Comparison of ENCODE assay signal across 9 cellular contexts in the genomic region with DNA sequence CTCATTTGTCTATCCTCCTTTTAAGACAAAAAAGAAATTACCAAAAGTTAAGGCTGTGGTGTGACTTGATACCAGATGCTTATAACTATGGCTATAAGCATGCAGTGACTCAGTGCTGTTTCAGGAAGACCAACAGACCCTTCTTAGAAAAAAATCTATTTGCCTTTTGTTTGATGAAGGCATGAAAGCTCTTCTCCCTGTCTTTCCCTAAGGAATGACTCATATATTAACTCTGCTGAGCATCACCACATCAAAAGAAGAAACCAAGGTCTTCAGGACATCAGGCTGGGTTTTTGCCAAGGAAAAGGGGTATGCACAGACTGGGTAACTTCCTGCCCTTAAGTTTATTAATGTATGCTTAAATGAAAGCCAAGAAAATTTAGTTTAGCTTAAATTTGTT. TPM values are rescaled to one million over a fixed set of nuclear protein-coding genes. Genes with fewer than 3 reads are reported as not detected.
DNase-seq lines count a peak whose midpoint lies in the region; ATAC-seq, FAIRE-seq and TF ChIP-seq lines count a peak whose summit lies in the region.
"Had no signal": no experiment of that assay in that cellular context is flagged by ENCODE, and none has a peak within 500 bp of the region (broad histone marks: within the 10 kb centered on the region; RNA-seq: fewer than 3 reads in every experiment).

No MANE protein-coding gene starts in this region.

- peak; percentile 35; the same call in 1 of the 2 replicates for TF ChIP-seq EP300 in K562 (IDR thresholded peaks at IDR 0.05; ENCODE audit: low read length)

- peak in 1 of 2 experiments; percentile 30; a peak in 2 of 4 replicates for TF ChIP-seq RAD21 in K562 (CRISPR knock-in tag; conservative IDR thresholded peaks at IDR 0.05 in 1 of 2, IDR thresholded peaks at IDR 0.05 in 1 of 2)

- H3K9me3 Mint-ChIP-seq in CD8-positive, alpha-beta memory T cell = peaks cover 0 to 3% (median 0%) of the 10 kb centered on the region in 5 donors
- H3K9me3 Mint-ChIP-seq in naive thymus-derived CD4-positive, alpha-beta T cell = peaks cover 0 to 4% (median 3%) of the 10 kb centered on the region in 11 donors

- H3K4me2 ChIP-seq in K562 (ENCODE audit: insufficient read depth, low read length) = no peak overlapping the region

- DNase-seq in CD8-positive, alpha-beta memory T cell = no peak
- DNase-seq in NB4 (ENCODE audit: low read depth) (peak; percentile 18), K562 (ENCODE audit: extremely low read depth in 1 of 4, low spot score in 3 of 4) (peak; percentile 15 to 46 (median 18)), globus pallidus (ENCODE audit: low spot score) (no peak), heart right ventricle (no peak)
- peak in 1 of 9 donors; percentile 2 for DNase-seq in naive thymus-derived CD4-positive, alpha-beta T cell
- DNase-seq: right lobe of liver had no signal

- H3K4me3 ChIP-seq in CD8-positive, alpha-beta memory T cell (ENCODE audit: low read length) = no peak overlapping the region
- H3K4me3 ChIP-seq in NB4 (ENCODE audit: low read depth, low read length) = no peak overlapping the region
- H3K4me3 ChIP-seq in K562 = no peak overlapping the region
- H3K4me3 ChIP-seq in naive thymus-derived CD4-positive, alpha-beta T cell (ENCODE audit: low read length) = no peak overlapping the region
- peak overlapping the region in 1 of 10 donors; percentile 29 for H3K4me3 ChIP-seq in heart right ventricle
- H3K4me3 ChIP-seq: right lobe of liver had no signal

- peak overlapping the region in 3 of 7 donors; percentile 24 to 45 (median 44) for H3K4me3 Mint-ChIP-seq in CD8-positive, alpha-beta memory T cell
- peak overlapping the region in 4 of 10 donors; percentile 30 to 75 (median 54) for H3K4me3 Mint-ChIP-seq in naive thymus-derived CD4-positive, alpha-beta T cell

- H3K27me3 Mint-ChIP-seq in CD8-positive, alpha-beta memory T cell = no peaks in the 10 kb centered on the region
- no peaks in the 10 kb centered on the region for H3K27me3 Mint-ChIP-seq in naive thymus-derived CD4-positive, alpha-beta T cell

- in situ Hi-C loops in K562 (cut with MboI) = no loop called here

- peaks cover 20 to 29% (median 26%) of the 10 kb centered on the region in 3 donors for H3K4me1 Mint-ChIP-seq in CD8-positive, alpha-beta memory T cell
- H3K4me1 Mint-ChIP-seq in naive thymus-derived CD4-positive, alpha-beta T cell = peaks cover 9 to 66% (median 24%) of the 10 kb centered on the region in 7 donors

- H3K36me3 Mint-ChIP-seq in CD8-positive, alpha-beta memory T cell = peaks cover 4 to 21% (median 12%) of the 10 kb centered on the region in 3 donors
- H3K36me3 Mint-ChIP-seq in naive thymus-derived CD4-positive, alpha-beta T cell = peaks cover 10 to 22% (median 12%) of the 10 kb centered on the region in 5 donors

- CTCF ChIA-PET in CD8-positive, alpha-beta memory T cell (lab: Charles Lee) = interaction anchor here (1.2 to 4.9 kb wide), 12 partner anchors 10 to 282 kb away, joined by 3 to 64 read pairs (median 6); no protein-coding TSS in a partner anchor
- CTCF ChIA-PET in K562 (lab: Yijun Ruan, JAX; ENCODE audit: low intra/inter-chr PET ratio) = interaction anchor here (1.2 to 3.5 kb wide), 3 partner anchors 84 to 105 kb away, joined by 3 to 54 read pairs (median 18); no protein-coding TSS in a partner anchor
- CTCF ChIA-PET in naive thymus-derived CD4-positive, alpha-beta T cell (lab: Charles Lee) = interaction anchor here (0.6 to 2.3 kb wide), 12 partner anchors 8 to 282 kb away, joined by 3 to 11 read pairs (median 5); no protein-coding TSS in a partner anchor

- no peaks in the 10 kb centered on the region; the same call in 2 of the 3 replicates for H3K79me2 ChIP-seq in K562 (ENCODE audit: control insufficient read depth, insufficient read depth, low read length)

- no TSS peak for BruUV-seq in K562 (replicated peaks; lab: Mats Ljungman, UMichigan)

- H4K20me1 ChIP-seq in K562 (replicated peaks; ENCODE audit: control insufficient read depth, insufficient read depth, low read length) = no peaks in the 10 kb centered on the region

- POLR2A ChIA-PET in CD8-positive, alpha-beta memory T cell (lab: Charles Lee) = interaction anchor here (0.9 to 1.5 kb wide), 2 partner anchors 84 to 138 kb away, joined by 3 to 8 read pairs; a partner anchor contains a TSS
- POLR2A ChIA-PET in K562 (lab: Yijun Ruan, JAX) = interaction anchor here (0.7 to 5.4 kb wide), 5 partner anchors 13 to 105 kb away, joined by 3 to 87 read pairs (median 5); no protein-coding TSS in a partner anchor
- POLR2A ChIA-PET in naive thymus-derived CD4-positive, alpha-beta T cell (lab: Charles Lee) = interaction anchor here (0.5 to 1.4 kb wide), 7 partner anchors 32 to 876 kb away, joined by 3 to 5 read pairs (median 3); a partner anchor contains a TSS

- intact Hi-C loops in K562 (cut with micrococcal nuclease) = loop anchor here (1.0 kb wide), 1 partner anchor 160 kb away; no protein-coding TSS in a partner anchor
- intact Hi-C loops in naive thymus-derived CD4-positive, alpha-beta T cell (cut with micrococcal nuclease) = loop anchor here (1.0 to 10.0 kb wide), 3 partner anchors 83 to 350 kb away; no protein-coding TSS in a partner anchor
- intact Hi-C loops in heart right ventricle (cut with DNase I) = loop anchor here in 5 of 10 donors (5.0 to 10.0 kb wide), 4 partner anchors 83 to 290 kb away; no protein-coding TSS in a partner anchor

- TF ChIP-seq POLR2A in NB4 (IDR thresholded peaks at IDR 0.05; ENCODE audit: extremely low read depth, insufficient read length) (no peak), K562 (conservative IDR thresholded peaks at IDR 0.05) (no peak)

- peak; percentile 58 for FAIRE-seq in K562 (lab: Jason Lieb, UNC)

- no peaks in the 10 kb centered on the region for H3K36me3 ChIP-seq in CD8-positive, alpha-beta memory T cell (ENCODE audit: insufficient read depth, low read length)
- H3K36me3 ChIP-seq in K562 (ENCODE audit: control insufficient read depth, insufficient read depth, low read length) = peaks cover 26% of the 10 kb centered on the region
- H3K36me3 ChIP-seq in naive thymus-derived CD4-positive, alpha-beta T cell (ENCODE audit: control insufficient read depth in 2 of 3, insufficient read depth in 3 of 3, low read length in 3 of 3) = no peaks in the 10 kb centered on the region
- peaks cover 0 to 38% (median 4%) of the 10 kb centered on the region in 9 donors for H3K36me3 ChIP-seq in heart right ventricle
- H3K36me3 ChIP-seq: right lobe of liver had no signal

- peak overlapping the region in 1 of 2 experiments; percentile 20; a peak in 1 of 4 replicates for H3K9ac ChIP-seq in K562 (ENCODE audit: insufficient read depth in 1 of 2, low read depth in 2 of 2, low read length in 2 of 2)

- peak overlapping the region in 6 of 8 donors; percentile 33 to 75 (median 65) for H3K27ac Mint-ChIP-seq in CD8-positive, alpha-beta memory T cell
- peak overlapping the region in 8 of 9 donors; percentile 0 to 94 (median 79) for H3K27ac Mint-ChIP-seq in naive thymus-derived CD4-positive, alpha-beta T cell

- no peaks in the 10 kb centered on the region for H3K27me3 ChIP-seq in CD8-positive, alpha-beta memory T cell (ENCODE audit: insufficient read depth, low read length, poor library complexity, severe bottlenecking)
- H3K27me3 ChIP-seq in K562 (ENCODE audit: control insufficient read depth in 2 of 2, insufficient read depth in 2 of 2, low read length in 2 of 2) = no peaks in the 10 kb centered on the region
- no peaks in the 10 kb centered on the region for H3K27me3 ChIP-seq in naive thymus-derived CD4-positive, alpha-beta T cell (ENCODE audit: control insufficient read depth in 2 of 2, insufficient read depth in 2 of 2, low read length in 2 of 2)
- H3K27me3 ChIP-seq in heart right ventricle = no peaks in the 10 kb centered on the region
- H3K27me3 ChIP-seq: right lobe of liver had no signal

- no peak overlapping the region for H2AFZ ChIP-seq in K562 (ENCODE audit: low read depth, low read length)

- H3K4me1 ChIP-seq in CD8-positive, alpha-beta memory T cell (ENCODE audit: insufficient read depth, low read length) = peaks cover 8% of the 10 kb centered on the region
- peaks cover 0 to 5% of the 10 kb centered on the region in 2 experiments; a peak in 2 of 5 replicates for H3K4me1 ChIP-seq in K562 (replicated peaks in 1 of 2; ENCODE audit: control insufficient read depth in 2 of 2, insufficient read depth in 2 of 2, low read length in 2 of 2)
- H3K4me1 ChIP-seq in naive thymus-derived CD4-positive, alpha-beta T cell (ENCODE audit: control insufficient read depth in 2 of 2, insufficient read depth in 2 of 2, low read length in 2 of 2) = peaks cover 0 to 5% of the 10 kb centered on the region in 2 donors
- H3K4me1 ChIP-seq in heart right ventricle = peaks cover 0 to 56% (median 0%) of the 10 kb centered on the region in 9 donors

- H3K9me1 ChIP-seq in K562 (ENCODE audit: control insufficient read depth, insufficient read depth, low read length) = no peaks in the 10 kb centered on the region

- ATAC-seq in K562 (peak; percentile 44), GM18909 (IDR thresholded peaks at IDR 0.05; ENCODE audit: poor library complexity, unreplicated experiment) (no peak), heart right ventricle (no peak), GM19452 (IDR thresholded peaks at IDR 0.05; ENCODE audit: unreplicated experiment) (no peak)
- no peak for ATAC-seq in naive thymus-derived CD4-positive, alpha-beta T cell

- TF ChIP-seq CTCF in NB4 (IDR thresholded peaks at IDR 0.05; ENCODE audit: low read depth, low read length) (no peak), K562 (IDR thresholded peaks at IDR 0.05 in 2 of 3, conservative IDR thresholded peaks at IDR 0.05 in 1 of 3; ENCODE audit: insufficient read depth in 2 of 3, low read depth in 1 of 3, low read length in 3 of 3) (no peak), heart right ventricle (IDR thresholded peaks at IDR 0.05) (no peak)

- peak overlapping the region; percentile 1 for H3K27ac ChIP-seq in CD8-positive, alpha-beta memory T cell (ENCODE audit: low read depth, low read length)
- peak overlapping the region; percentile 63; the same call in 2 of the 3 replicates for H3K27ac ChIP-seq in K562 (ENCODE audit: extremely low read depth, low read depth, low read length)
- H3K27ac ChIP-seq in naive thymus-derived CD4-positive, alpha-beta T cell (ENCODE audit: low read depth, low read length) = peak overlapping the region; percentile 47
- H3K27ac ChIP-seq in heart right ventricle = peak overlapping the region in 1 of 10 donors; percentile 90

- no peaks in the 10 kb centered on the region for H3K9me3 ChIP-seq in CD8-positive, alpha-beta memory T cell (ENCODE audit: low read length)
- peaks cover 3% of the 10 kb centered on the region; the same call in 1 of the 2 replicates for H3K9me3 ChIP-seq in K562 (replicated peaks; ENCODE audit: control insufficient read depth, insufficient read depth, low read depth, low read length)
- H3K9me3 ChIP-seq in naive thymus-derived CD4-positive, alpha-beta T cell (ENCODE audit: control insufficient read depth in 2 of 3, low read length in 3 of 3) = no peaks in the 10 kb centered on the region
- H3K9me3 ChIP-seq in heart right ventricle = peaks cover 0 to 8% (median 0%) of the 10 kb centered on the region in 11 donors
- H3K9me3 ChIP-seq: right lobe of liver had no signal

RNA-seq across cellular contexts. Expression of a gene that starts 47.1 kb away (rescaled TPM):
- total RNA-seq in CD8-positive, alpha-beta memory T cell = 100 to 1,000 TPM; 150 to 151 TPM
- 57.0 TPM for polyA plus RNA-seq in CD8-positive, alpha-beta memory T cell
- total RNA-seq in K562 (2011; cell fraction: chromatin; rRNA removed; ENCODE audit: low replicate concordance) = 449 and 662 TPM in 2 replicates
- 284 and 300 TPM in 2 replicates for total RNA-seq in K562 (2011; cell fraction: nucleolus; rRNA removed)
- 571 and 861 TPM in 2 replicates for total RNA-seq in K562 (2011; cell fraction: nucleoplasm; rRNA removed)
- 92.1 and 123 TPM in 2 replicates for total RNA-seq in K562 (2014; rRNA removed)
- total RNA-seq in K562 (2014; rRNA removed; fragmentation: Illumina TruSeq; extraction: Trizol) = 186 and 216 TPM in 2 replicates
- 127 and 135 TPM in 2 replicates for total RNA-seq in K562 (2015; rRNA removed; fragmentation: Illumina TruSeq; extraction: Trizol)
- total RNA-seq in K562 (2021) = 151 and 155 TPM in 2 replicates
- polyA plus RNA-seq in K562 (2011; rRNA removed) = 231 and 304 TPM in 2 replicates
- 55.2 and 104 TPM in 2 replicates for polyA plus RNA-seq in K562 (2011; cell fraction: cytosol; rRNA removed)
- 330 and 339 TPM in 2 replicates for polyA plus RNA-seq in K562 (2011; cell fraction: nucleus; rRNA removed)
- polyA plus RNA-seq in K562 (2012) = 142 and 172 TPM in 2 replicates
- 124 and 146 TPM in 2 replicates for polyA plus RNA-seq in K562 (2014; fragmentation: Illumina TruSeq; extraction: Trizol)
- 100 to 1,000 TPM; 245 to 272 TPM for polyA plus RNA-seq in K562 (2014; fragmentation: Nextera tagmentation; extraction: Ambion mirVana)
- 143 and 148 TPM in 2 replicates for polyA plus RNA-seq in K562 (2014; rRNA removed)
- 271 and 285 TPM in 2 replicates for polyA minus RNA-seq in K562 (2011; rRNA and poly(A)+ RNA removed)
- polyA minus RNA-seq in K562 (2011; cell fraction: cytosol; rRNA and poly(A)+ RNA removed) = 72.1 and 91.0 TPM in 2 replicates
- polyA minus RNA-seq in K562 (2011; cell fraction: nucleus; rRNA and poly(A)+ RNA removed) = 205 and 259 TPM in 2 replicates
- 100 to 1,000 TPM in 2 of 5 experiments, 10 to 100 TPM in 3; 70.3 to 370 (median 82.5) TPM for total RNA-seq in naive thymus-derived CD4-positive, alpha-beta T cell
- 10 to 100 TPM; 42.0 to 48.4 TPM for polyA plus RNA-seq in naive thymus-derived CD4-positive, alpha-beta T cell
- 10 to 100 TPM; 41.3 to 98.9 (median 51.6) TPM for total RNA-seq in heart right ventricle
- polyA plus RNA-seq in heart right ventricle = 10 to 100 TPM; 20.5 to 38.1 TPM

RNA-seq across cellular contexts. Expression of a gene that starts 47.3 kb away (rescaled TPM):
- total RNA-seq in CD8-positive, alpha-beta memory T cell = 10 to 100 TPM; 38.5 to 43.6 TPM
- polyA plus RNA-seq in CD8-positive, alpha-beta memory T cell = 15.9 TPM
- total RNA-seq in K562 (2011; cell fraction: chromatin; rRNA removed; ENCODE audit: low replicate concordance) = 97.2 and 167 TPM in 2 replicates
- total RNA-seq in K562 (2011; cell fraction: nucleolus; rRNA removed) = 101 and 115 TPM in 2 replicates
- 104 and 130 TPM in 2 replicates for total RNA-seq in K562 (2011; cell fraction: nucleoplasm; rRNA removed)
- total RNA-seq in K562 (2014; rRNA removed) (81.0 and 92.0 TPM in 2 replicates), K562 (2014; rRNA removed; fragmentation: Illumina TruSeq; extraction: Trizol) (63.1 and 67.5 TPM in 2 replicates), K562 (2015; rRNA removed; fragmentation: Illumina TruSeq; extraction: Trizol) (50.0 and 57.3 TPM in 2 replicates), K562 (2021) (53.1 and 62.8 TPM in 2 replicates), heart right ventricle (10 to 100 TPM in 3 of 10 donors, 1 to 10 TPM in 7; 7.5 to 13.8 (median 9.1) TPM)
- polyA plus RNA-seq in K562 (2011; rRNA removed) (119 and 170 TPM in 2 replicates), K562 (2014; fragmentation: Illumina TruSeq; extraction: Trizol) (110 and 128 TPM in 2 replicates), K562 (2014; fragmentation: Nextera tagmentation; extraction: Ambion mirVana) (100 to 1,000 TPM; 195 to 210 TPM), K562 (2014; rRNA removed) (126 and 138 TPM in 2 replicates), heart right ventricle (10 to 100 TPM; 21.7 to 23.6 TPM)
- 54.3 and 74.9 TPM in 2 replicates for polyA plus RNA-seq in K562 (2011; cell fraction: cytosol; rRNA removed)
- 54.9 and 70.7 TPM in 2 replicates for polyA plus RNA-seq in K562 (2011; cell fraction: nucleus; rRNA removed)
- 42.1 and 83.3 TPM in 2 replicates for polyA plus RNA-seq in K562 (2012)
- polyA minus RNA-seq in K562 (2011; rRNA and poly(A)+ RNA removed) = 100 and 107 TPM in 2 replicates
- polyA minus RNA-seq in K562 (2011; cell fraction: cytosol; rRNA and poly(A)+ RNA removed) = 16.6 and 22.3 TPM in 2 replicates
- 18.0 and 34.2 TPM in 2 replicates for polyA minus RNA-seq in K562 (2011; cell fraction: nucleus; rRNA and poly(A)+ RNA removed)
- total RNA-seq in naive thymus-derived CD4-positive, alpha-beta T cell = 10 to 100 TPM in 3 of 5 experiments, 1 to 10 TPM in 2; 6.1 to 24.1 (median 15.0) TPM
- 10 to 100 TPM; 17.9 to 25.1 TPM for polyA plus RNA-seq in naive thymus-derived CD4-positive, alpha-beta T cell

Comparison
In these comparisons a context has a peak if more than half of its experiments do, and no peak if none do; other contexts are left out.
1. DNase-seq: peak in NB4 (single experiment) and K562 (4 of 4); none in CD8-positive, alpha-beta memory T cell (0 of 5), globus pallidus (single experiment) and heart right ventricle (0 of 2).